ENCODE assay signal across 8 cellular contexts in the genomic region with DNA sequence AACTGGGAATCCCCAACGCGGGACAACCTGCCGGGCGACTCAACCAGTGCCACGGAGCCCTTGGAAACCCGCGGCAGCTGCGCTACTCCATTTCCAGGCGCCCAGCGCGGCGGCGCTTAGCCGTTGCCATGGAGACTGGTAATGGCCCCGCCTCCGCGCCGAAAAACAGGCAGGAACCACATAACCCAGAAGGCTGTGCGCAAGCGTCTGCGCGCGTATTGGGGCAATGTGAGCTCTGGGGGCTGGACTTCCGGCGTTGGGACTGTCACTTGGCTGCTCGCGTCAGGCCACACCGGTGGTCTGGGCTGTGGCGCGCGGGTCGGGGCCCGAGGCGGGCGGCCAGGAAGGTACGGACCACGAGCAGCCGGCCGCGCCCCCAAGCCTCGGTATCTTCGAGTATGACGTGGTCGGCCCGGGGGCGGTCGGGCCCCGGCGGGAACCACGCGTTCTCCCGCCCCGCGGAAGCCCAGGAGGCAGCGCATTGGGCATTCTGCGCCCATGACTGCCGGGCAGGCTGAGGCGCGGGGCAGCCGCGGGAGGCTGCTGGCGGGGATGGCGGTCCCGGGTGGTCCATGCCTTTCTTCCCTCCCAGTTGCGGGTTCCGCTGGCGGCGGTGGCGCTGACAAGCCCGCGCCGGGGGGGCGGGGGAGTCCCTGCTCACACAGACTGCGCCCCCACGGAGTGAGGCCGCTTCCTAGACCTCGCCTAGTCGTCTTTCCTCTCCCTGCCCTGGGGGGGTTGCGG. TPM values are rescaled to one million over a fixed set of nuclear protein-coding genes. Genes with fewer than 3 reads are reported as not detected.
DNase-seq lines count a peak whose midpoint lies in the region; ATAC-seq lines count a peak whose summit lies in the region.

A gene (plus strand): TSS at position 265 of the 744 bp plus-strand sequence. CDS start 2,080 bp downstream, outside the sequence.

- peaks cover 29 to 30% of the 10 kb centered on the region in 2 donors for H3K27me3 Mint-ChIP-seq in effector memory CD8-positive, alpha-beta T cell
- peaks cover 11% of the 10 kb centered on the region for H3K27me3 Mint-ChIP-seq in memory B cell

- peak within 1 kb of the TSS; percentile 47 to 92 for H3K27ac Mint-ChIP-seq in effector memory CD8-positive, alpha-beta T cell
- H3K27ac Mint-ChIP-seq in memory B cell: peak within 1 kb of the TSS; percentile 87

- peak; percentile 87 for ATAC-seq in GM21360 (IDR thresholded peaks at IDR 0.05; ENCODE audit: unreplicated experiment)
- ATAC-seq in effector memory CD8-positive, alpha-beta T cell (replicated peaks): peak; percentile 94
- peak; percentile 97 for ATAC-seq in memory B cell (ENCODE audit: low read depth)

- H3K36me3 Mint-ChIP-seq in effector memory CD8-positive, alpha-beta T cell (ENCODE audit: insufficient read depth): peaks cover 21% of the 10 kb centered on the region
- H3K36me3 Mint-ChIP-seq in memory B cell: peaks cover 10% of the 10 kb centered on the region

- peak; percentile 98 for DNase-seq in COLO829 (ENCODE audit: low spot score)
- DNase-seq in HT-29 (ENCODE audit: low spot score): peak; percentile 99
- peak; percentile 95 for DNase-seq in NK-92 treated with Interleukin-12 subunit alpha and Interleukin-12 subunit beta, amount 100 ng/mL, for 24 hours (lab: John Stamatoyannopoulos, UW)
- peak; percentile 97 for DNase-seq in activated CD8-positive, alpha-beta memory T cell treated with anti-CD3 and anti-CD28 coated beads for 24 hours
- DNase-seq in effector memory CD8-positive, alpha-beta T cell: peak; percentile 95 to 97 (median 96)
- peak; percentile 89 to 95 for DNase-seq in memory B cell (ENCODE audit: low spot score in 2 of 2)
- DNase-seq in stimulated activated CD8-positive, alpha-beta memory T cell treated with anti-CD3 and anti-CD28 coated beads, Interleukin-12 subunit alpha, Interleukin-12 subunit beta, amount 100 ng/mL, for 1 hour (ENCODE audit: low read depth): peak; percentile 95

- H3K9me3 Mint-ChIP-seq in effector memory CD8-positive, alpha-beta T cell: peaks cover 0 to 2% of the 10 kb centered on the region in 2 donors
- peaks cover 6% of the 10 kb centered on the region for H3K9me3 Mint-ChIP-seq in memory B cell

- peak within 1 kb of the TSS; percentile 88 to 94 for H3K4me3 Mint-ChIP-seq in effector memory CD8-positive, alpha-beta T cell
- peak within 1 kb of the TSS; percentile 87 for H3K4me3 Mint-ChIP-seq in memory B cell

- peaks cover 18 to 19% of the 10 kb centered on the region in 2 donors for H3K4me1 Mint-ChIP-seq in effector memory CD8-positive, alpha-beta T cell (ENCODE audit: low read depth in 2 of 2)
- peaks cover 13% of the 10 kb centered on the region for H3K4me1 Mint-ChIP-seq in memory B cell

RNA-seq across cellular contexts. Expression of the gene that starts here (rescaled TPM):
- total RNA-seq in HT-29 (2014; rRNA removed; shearing (Covaris generic)): 10.4 and 20.9 TPM in 2 replicates

Comparison
In these comparisons a context has a peak if more than half of its experiments do, and no peak if none do; other contexts are left out.
1. Peak in every context shown above with its lines: DNase-seq and ATAC-seq.